In genomic region chr22:37542959-37543358, GRCh38 we compare ENCODE assay signal across 1 cellular context.
TF ChIP-seq lines count a peak whose summit lies in the region.

No MANE protein-coding gene starts in this region.

TF ChIP-seq in H1, 55 proteins besides CTCF, POLR2A, EP300 and RAD21:
- no peak for TF ChIP-seq CBX8 (IDR thresholded peaks at IDR 0.05; ENCODE audit: borderline replicate concordance, low read depth, low read length)
- TF ChIP-seq SIRT6 (IDR thresholded peaks at IDR 0.05; ENCODE audit: low read length): no peak
- TF ChIP-seq POLR2AphosphoS5 (IDR thresholded peaks at IDR 0.05; ENCODE audit: low read depth, low read length): no peak
